In the genomic region with DNA sequence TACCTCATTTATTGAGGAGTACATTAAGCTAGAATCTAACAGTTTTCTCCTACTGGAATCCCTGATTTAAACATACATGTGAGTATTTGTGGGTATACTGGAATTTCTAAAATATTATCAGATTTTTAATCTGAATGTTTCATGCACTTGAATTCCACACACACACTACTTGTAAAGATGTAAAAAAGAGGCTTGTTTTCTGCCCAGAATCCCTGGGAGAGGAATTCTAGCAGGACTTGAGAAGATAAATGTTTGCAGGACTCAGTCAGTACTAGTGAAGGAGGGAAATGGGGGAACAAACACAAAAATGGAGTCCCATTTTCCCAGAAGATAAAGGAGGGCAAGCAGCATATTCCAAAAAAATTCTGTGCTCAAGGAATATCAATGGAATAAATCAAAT, we compare ENCODE assay signal across 21 cellular contexts. TPM values are rescaled to one million over a fixed set of nuclear protein-coding genes. Genes with fewer than 3 reads are reported as not detected.
DNase-seq lines count a peak whose midpoint lies in the region; ATAC-seq and TF ChIP-seq lines count a peak whose summit lies in the region.
"Had no signal": no experiment of that assay in that cellular context is flagged by ENCODE, and none has a peak within 500 bp of the region (broad histone marks: within the 10 kb centered on the region; RNA-seq: fewer than 3 reads in every experiment).

No MANE protein-coding gene starts in this region.

- H3K9me3 Mint-ChIP-seq in GM23338 (no peaks in the 10 kb centered on the region), WTC11 (no peaks in the 10 kb centered on the region), mesothelial cell of epicardium (no peaks in the 10 kb centered on the region)
- no peaks in the 10 kb centered on the region for H3K9me3 Mint-ChIP-seq in T-helper 2 cell treated with Interferon-gamma antibody and Interleukin-4, amounts not matched to agents 5 μg/mL and 100 μg/mL, for 36 hours

- H3K4me2 ChIP-seq in GM23338, result peak overlapping the region; percentile 47; the same call in 1 of the 2 replicates
- H3K4me2 ChIP-seq: KMS-11 had no signal

- TF ChIP-seq CTCF in GM23338 (conservative IDR thresholded peaks at IDR 0.05; ENCODE audit: low read depth in 2 of 2) (no peak), WTC11 (IDR thresholded peaks at IDR 0.05) (no peak), mesothelial cell of epicardium (IDR thresholded peaks at IDR 0.05; ENCODE audit: unreplicated experiment) (no peak), tibial artery (IDR thresholded peaks at IDR 0.05) (no peak)

- H4K20me1 ChIP-seq in GM23338 (replicated peaks; ENCODE audit: insufficient read depth), result no peaks in the 10 kb centered on the region

- POLR2A ChIA-PET in WTC11 (lab: Charles Lee), result interaction anchor here (0.5 kb wide), 1 partner anchor 123 kb away, joined by 3 read pairs; no protein-coding TSS in a partner anchor

- H3K36me3 ChIP-seq in GM23338 (ENCODE audit: insufficient read depth), result no peaks in the 10 kb centered on the region
- H3K36me3 ChIP-seq in tibial artery, result no peaks in the 10 kb centered on the region

- ATAC-seq in GM23338 (no peak), WTC11 (no peak)
- ATAC-seq: PC-3 had no signal

- H3F3A ChIP-seq in GM23338 (replicated peaks; ENCODE audit: low read depth), result no peaks in the 10 kb centered on the region

- H2AFZ ChIP-seq in GM23338, result no peak overlapping the region

- H3K27ac ChIP-seq in GM23338 (ENCODE audit: low read depth) (no peak overlapping the region), tibial artery (peak overlapping the region; percentile 61 to 66)
- H3K27ac ChIP-seq: C4-2B, KMS-11, RWPE1 had no signal

- no peaks in the 10 kb centered on the region for H3K36me3 Mint-ChIP-seq in GM23338 (ENCODE audit: low read depth)
- no peaks in the 10 kb centered on the region for H3K36me3 Mint-ChIP-seq in WTC11
- peaks cover 3% of the 10 kb centered on the region for H3K36me3 Mint-ChIP-seq in mesothelial cell of epicardium
- no peaks in the 10 kb centered on the region for H3K36me3 Mint-ChIP-seq in T-helper 2 cell treated with Interferon-gamma antibody and Interleukin-4, amounts not matched to agents 5 μg/mL and 100 μg/mL, for 36 hours (ENCODE audit: low read depth)

- peaks cover 41% of the 10 kb centered on the region for H3K4me1 ChIP-seq in GM23338 (ENCODE audit: insufficient read depth)
- H3K4me1 ChIP-seq in tibial artery, result peaks cover 0 to 99% (median 30%) of the 10 kb centered on the region in 4 donors

- H3K4me3 Mint-ChIP-seq in GM23338 (peak overlapping the region; percentile 41; the same call in 1 of the 3 replicates), WTC11 (no peak overlapping the region), mesothelial cell of epicardium (no peak overlapping the region)
- H3K4me3 Mint-ChIP-seq in T-helper 2 cell treated with Interferon-gamma antibody and Interleukin-4, amounts not matched to agents 5 μg/mL and 100 μg/mL, for 36 hours, result no peak overlapping the region

- H3K4me1 Mint-ChIP-seq in GM23338, result peaks cover 47% of the 10 kb centered on the region
- H3K4me1 Mint-ChIP-seq in WTC11, result peaks cover 46% of the 10 kb centered on the region
- peaks cover 74% of the 10 kb centered on the region for H3K4me1 Mint-ChIP-seq in mesothelial cell of epicardium
- no peaks in the 10 kb centered on the region for H3K4me1 Mint-ChIP-seq in T-helper 2 cell treated with Interferon-gamma antibody and Interleukin-4, amounts not matched to agents 5 μg/mL and 100 μg/mL, for 36 hours (ENCODE audit: low read depth)

- CTCF ChIA-PET in WTC11 (lab: Charles Lee), result interaction anchor here (1.1 to 1.5 kb wide), 3 partner anchors 10 to 19 kb away, joined by 5 to 8 read pairs (median 6); no protein-coding TSS in a partner anchor

- no peaks in the 10 kb centered on the region for H3K9me2 ChIP-seq in GM23338 (ENCODE audit: insufficient read depth)

- H3K79me2 ChIP-seq in GM23338 (replicated peaks; ENCODE audit: insufficient read depth), result no peaks in the 10 kb centered on the region

- intact Hi-C loops in tibial artery (cut with DNase I; ENCODE audit: low total_unique reads), result no loop called here

- peaks cover 2% of the 10 kb centered on the region for H3K27me3 Mint-ChIP-seq in GM23338 (ENCODE audit: insufficient read depth, low read depth, poor library complexity)
- H3K27me3 Mint-ChIP-seq in WTC11 (ENCODE audit: low read depth), result no peaks in the 10 kb centered on the region
- no peaks in the 10 kb centered on the region for H3K27me3 Mint-ChIP-seq in mesothelial cell of epicardium (ENCODE audit: low read depth)
- H3K27me3 Mint-ChIP-seq in T-helper 2 cell treated with Interferon-gamma antibody and Interleukin-4, amounts not matched to agents 5 μg/mL and 100 μg/mL, for 36 hours (ENCODE audit: low read depth), result no peaks in the 10 kb centered on the region

- H3K27me3 ChIP-seq in GM23338 (ENCODE audit: insufficient read depth) (no peaks in the 10 kb centered on the region), tibial artery (no peaks in the 10 kb centered on the region)

- DNase-seq in GM23338 (ENCODE audit: low spot score) (no peak), WTC11 (ENCODE audit: low spot score) (no peak), mesothelial cell of epicardium (ENCODE audit: low spot score in 2 of 2, unreplicated experiment in 2 of 2) (no peak), tibial artery (no peak), SK-N-DZ (ENCODE audit: low spot score) (no peak), inferior parietal cortex (ENCODE audit: extremely low spot score) (no peak)
- no peak for DNase-seq in T-helper 2 cell treated with Interferon-gamma antibody and Interleukin-4, amounts not matched to agents 5 μg/mL and 100 μg/mL, for 36 hours (ENCODE audit: low spot score)
- DNase-seq: ACHN, AML-193, DMS79, MV-4-11, NCI-H1417, NCI-H187, NCI-H2107, NCI-H226, NCI-H524, PC-3, SIG-M5 had no signal

- no peak overlapping the region for H3K4me3 ChIP-seq in GM23338
- H3K4me3 ChIP-seq in tibial artery, result no peak overlapping the region

- no peaks in the 10 kb centered on the region for H3K9me3 ChIP-seq in tibial artery

- H3K27ac Mint-ChIP-seq in GM23338 (peak overlapping the region; percentile 82), WTC11 (peak overlapping the region; percentile 58), mesothelial cell of epicardium (peak overlapping the region; percentile 96)
- H3K27ac Mint-ChIP-seq in T-helper 2 cell treated with Interferon-gamma antibody and Interleukin-4, amounts not matched to agents 5 μg/mL and 100 μg/mL, for 36 hours, result no peak overlapping the region

TF ChIP-seq in GM23338, 12 proteins besides CTCF, POLR2A, EP300 and RAD21 (continues in another document):
- TF ChIP-seq JUNB (IDR thresholded peaks at IDR 0.05; ENCODE audit: unreplicated experiment), result no peak
- no peak for TF ChIP-seq POLR2AphosphoS5 (IDR thresholded peaks at IDR 0.05; ENCODE audit: low read depth)

TF ChIP-seq in WTC11, 78 proteins besides CTCF, POLR2A, EP300 and RAD21:
- TF ChIP-seq NR3C1 (CRISPR knock-in tag; conservative IDR thresholded peaks at IDR 0.05; ENCODE audit: low read depth) (no peak), EMX1 (CRISPR knock-in tag; IDR thresholded peaks at IDR 0.05) (no peak), SMAD3 (CRISPR knock-in tag; IDR thresholded peaks at IDR 0.05; ENCODE audit: borderline replicate concordance) (no peak), ZNF219 (CRISPR knock-in tag; IDR thresholded peaks at IDR 0.05; ENCODE audit: borderline replicate concordance) (no peak), GRHL2 (CRISPR knock-in tag; IDR thresholded peaks at IDR 0.05; ENCODE audit: insufficient replicate concordance, severe bottlenecking) (no peak), CBFB (CRISPR knock-in tag; IDR thresholded peaks at IDR 0.05; ENCODE audit: low read depth) (no peak), RORB (CRISPR knock-in tag; IDR thresholded peaks at IDR 0.05) (no peak), ZNF317 (CRISPR knock-in tag; IDR thresholded peaks at IDR 0.05; ENCODE audit: borderline replicate concordance, low read depth) (no peak)
- TF ChIP-seq, protein P1, sequence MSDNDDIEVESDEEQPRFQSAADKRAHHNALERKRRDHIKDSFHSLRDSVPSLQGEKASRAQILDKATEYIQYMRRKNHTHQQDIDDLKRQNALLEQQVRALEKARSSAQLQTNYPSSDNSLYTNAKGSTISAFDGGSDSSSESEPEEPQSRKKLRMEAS (CRISPR knock-in tag; IDR thresholded peaks at IDR 0.05), result no peak
- TF ChIP-seq, protein P2, sequence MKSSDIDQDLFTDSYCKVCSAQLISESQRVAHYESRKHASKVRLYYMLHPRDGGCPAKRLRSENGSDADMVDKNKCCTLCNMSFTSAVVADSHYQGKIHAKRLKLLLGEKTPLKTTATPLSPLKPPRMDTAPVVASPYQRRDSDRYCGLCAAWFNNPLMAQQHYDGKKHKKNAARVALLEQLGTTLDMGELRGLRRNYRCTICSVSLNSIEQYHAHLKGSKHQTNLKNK (CRISPR knock-in tag; IDR thresholded peaks at IDR 0.05), result no peak
- TF ChIP-seq, protein P3, sequence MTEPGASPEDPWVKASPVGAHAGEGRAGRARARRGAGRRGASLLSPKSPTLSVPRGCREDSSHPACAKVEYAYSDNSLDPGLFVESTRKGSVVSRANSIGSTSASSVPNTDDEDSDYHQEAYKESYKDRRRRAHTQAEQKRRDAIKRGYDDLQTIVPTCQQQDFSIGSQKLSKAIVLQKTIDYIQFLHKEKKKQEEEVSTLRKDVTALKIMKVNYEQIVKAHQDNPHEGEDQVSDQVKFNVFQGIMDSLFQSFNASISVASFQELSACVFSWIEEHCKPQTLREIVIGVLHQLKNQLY (CRISPR knock-in tag; IDR thresholded peaks at IDR 0.05), result no peak
- TF ChIP-seq, protein P4, sequence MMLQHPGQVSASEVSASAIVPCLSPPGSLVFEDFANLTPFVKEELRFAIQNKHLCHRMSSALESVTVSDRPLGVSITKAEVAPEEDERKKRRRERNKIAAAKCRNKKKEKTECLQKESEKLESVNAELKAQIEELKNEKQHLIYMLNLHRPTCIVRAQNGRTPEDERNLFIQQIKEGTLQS (CRISPR knock-in tag; conservative IDR thresholded peaks at IDR 0.05), result no peak

RNA-seq across cellular contexts. Expression of a gene that starts 17.0 kb away (rescaled TPM):
- total RNA-seq in GM23338 (2014; rRNA removed; shearing (Covaris generic)), result 19.7 and 20.2 TPM in 2 replicates
- polyA plus RNA-seq in GM23338 (2016; fragmentation: Nextera tagmentation; extraction: Ambion mirVana), result 6.0 and 6.7 TPM in 2 replicates
- total RNA-seq in WTC11 (2021) (16.0 to 18.4 TPM (median 17.2 TPM) in 3 replicates), mesothelial cell of epicardium (438 to 472 TPM (median 459 TPM) in 3 replicates)
- polyA plus RNA-seq in SK-N-DZ (2014; cell fraction: cytosol; rRNA removed), result 3.4 and 4.1 TPM in 2 replicates
- polyA plus RNA-seq in SK-N-DZ (2014; cell fraction: nucleus; rRNA removed), result 16.7 and 19.1 TPM in 2 replicates

Comparison
In these comparisons a context has a peak if more than half of its experiments do, and no peak if none do; other contexts are left out.
1. RNA of a gene that starts 17.0 kb away (total RNA-seq): 438 to 472 TPM in mesothelial cell of epicardium; 19.7 to 20.2 TPM in GM23338 and 16.0 to 18.4 TPM in WTC11; every median in the first group is over 10 times any median in the second.